Comparison of ENCODE assay signal across 8 cellular contexts in the genomic region with DNA sequence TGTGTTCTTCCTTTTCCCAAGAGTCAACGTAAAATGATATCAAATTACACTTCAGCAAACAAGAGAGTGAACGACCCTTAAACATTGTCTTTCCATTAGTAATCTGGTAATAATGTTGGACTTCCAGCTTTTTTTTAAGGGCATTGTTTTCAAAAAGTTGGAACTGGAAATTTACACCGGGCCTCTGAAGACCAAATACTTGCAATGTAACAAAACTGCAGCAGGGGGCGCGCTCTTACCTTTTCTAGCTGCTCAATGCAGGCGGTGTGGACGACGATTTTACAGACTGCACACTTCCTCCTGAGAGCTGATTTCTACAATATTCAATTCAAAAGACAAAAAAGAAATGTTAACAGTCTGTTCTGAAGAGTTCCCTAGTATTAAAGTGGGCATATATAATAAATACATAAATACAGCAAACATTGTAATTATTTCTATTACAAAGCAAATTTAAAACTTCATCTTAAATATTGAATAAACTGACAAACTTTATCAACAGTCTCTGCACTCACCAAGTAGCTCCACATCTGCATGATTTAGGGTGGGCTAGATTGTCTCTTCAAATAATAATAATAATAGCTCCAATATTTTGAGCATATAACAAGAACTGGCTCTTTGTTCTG.
DNase-seq lines count a peak whose midpoint lies in the region; ATAC-seq and TF ChIP-seq lines count a peak whose summit lies in the region.

No MANE protein-coding gene starts in this region.

- no peaks in the 10 kb centered on the region for H3K9me3 ChIP-seq in PC-3 (ENCODE audit: low read length)
- H3K9me3 ChIP-seq in neuronal stem cell (replicated peaks in 1 of 2; ENCODE audit: control insufficient read depth in 2 of 2, insufficient read depth in 1 of 2, low read depth in 1 of 2, low read length in 2 of 2) = no peaks in the 10 kb centered on the region
- no peaks in the 10 kb centered on the region for H3K9me3 ChIP-seq in transverse colon

- no peak for TF ChIP-seq POLR2A in transverse colon (IDR thresholded peaks at IDR 0.05)

- no peaks in the 10 kb centered on the region for H3K36me3 Mint-ChIP-seq in activated T-helper 1 cell treated with anti-CD3 and anti-CD28 coated beads, Interleukin-12 subunit alpha, Interleukin-12 subunit beta, Interleukin-2, Interleukin-4 antibody, amounts not matched to agents 30 ng/mL and 10 ng/mL and 1 ng/mL, durations not matched to agents 14 hours and 24 hours and 36 hours (ENCODE audit: low read depth)

- no peaks in the 10 kb centered on the region for H3K4me1 ChIP-seq in KMS-11 (ENCODE audit: low read depth, poor library complexity, severe bottlenecking)
- peaks cover 13% of the 10 kb centered on the region; the same call in 1 of the 2 replicates for H3K4me1 ChIP-seq in PC-3 (ENCODE audit: insufficient read depth, low read length)
- H3K4me1 ChIP-seq in neuronal stem cell (ENCODE audit: control insufficient read depth in 2 of 2, insufficient read depth in 1 of 2, low read depth in 1 of 2, low read length in 2 of 2) = peaks cover 10 to 23% of the 10 kb centered on the region in 2 donors
- peaks cover 0 to 5% (median 0%) of the 10 kb centered on the region in 4 donors for H3K4me1 ChIP-seq in transverse colon

- H2BK12ac ChIP-seq in neuronal stem cell (ENCODE audit: low read length) = no peak overlapping the region

- no peaks in the 10 kb centered on the region for H3K79me1 ChIP-seq in neuronal stem cell (ENCODE audit: low read depth, low read length)

- no peak overlapping the region for H3K27ac Mint-ChIP-seq in activated T-helper 1 cell treated with anti-CD3 and anti-CD28 coated beads, Interleukin-12 subunit alpha, Interleukin-12 subunit beta, Interleukin-2, Interleukin-4 antibody, amounts not matched to agents 30 ng/mL and 10 ng/mL and 1 ng/mL, durations not matched to agents 14 hours and 24 hours and 36 hours

- intact Hi-C loops in PC-3 (cut with micrococcal nuclease) (loop anchor here (1.0 to 5.0 kb wide), 3 partner anchors 226 to 352 kb away; no protein-coding TSS in a partner anchor), transverse colon (cut with DNase I; ENCODE audit: low total_unique reads) (no loop called here)
- intact Hi-C loops in activated T-helper 1 cell treated with anti-CD3 and anti-CD28 coated beads, Interleukin-12 subunit alpha, Interleukin-12 subunit beta, Interleukin-2, Interleukin-4 antibody, amounts not matched to agents 30 ng/mL and 10 ng/mL and 1 ng/mL, durations not matched to agents 14 hours and 24 hours and 36 hours (cut with micrococcal nuclease) = loop anchor here (1.0 to 10.0 kb wide), 3 partner anchors 243 to 1078 kb away; no protein-coding TSS in a partner anchor

- peaks cover 2% of the 10 kb centered on the region for H3K27me3 Mint-ChIP-seq in activated T-helper 1 cell treated with anti-CD3 and anti-CD28 coated beads, Interleukin-12 subunit alpha, Interleukin-12 subunit beta, Interleukin-2, Interleukin-4 antibody, amounts not matched to agents 30 ng/mL and 10 ng/mL and 1 ng/mL, durations not matched to agents 14 hours and 24 hours and 36 hours (ENCODE audit: insufficient read depth)

- in situ Hi-C loops in transverse colon (cut with MboI; ENCODE audit: low pct_ligation_motif_present in 1 of 4, low pct_unique_long_range_greater_than_20kb in 1 of 4, low sequenced_read_pairs in 3 of 4) = loop anchor here (10.0 to 25.0 kb wide), 4 partner anchors 206 to 358 kb away; partner anchors contain the start of gene CREB3L2 (in 2 of the 4)

- no peak overlapping the region for H3K18ac ChIP-seq in neuronal stem cell (ENCODE audit: low read length)

- peak; percentile 33 for DNase-seq in DMS 273 treated with DMSO at 0.1 percent for 48 hours (lab: John Stamatoyannopoulos, UW)
- peak; percentile 81 for DNase-seq in PC-3
- DNase-seq in activated T-helper 1 cell treated with anti-CD3 and anti-CD28 coated beads, Interleukin-12 subunit alpha, Interleukin-12 subunit beta, Interleukin-2, Interleukin-4 antibody, amounts not matched to agents 30 ng/mL and 10 ng/mL and 1 ng/mL, durations not matched to agents 14 hours and 24 hours and 36 hours (ENCODE audit: low spot score) = peak; percentile 35
- DNase-seq in fibroblast of villous mesenchyme (ENCODE audit: low read depth) = peak; percentile 77
- DNase-seq in neuronal stem cell (ENCODE audit: low spot score) = peak; percentile 70
- DNase-seq in transverse colon = peak; percentile 79

- H2AK5ac ChIP-seq in neuronal stem cell (ENCODE audit: low read depth, low read length) = no peak overlapping the region

- H3K9me2 ChIP-seq in PC-3 (replicated peaks; ENCODE audit: low read length) = 0 out of 2 replicates have a peak, but pooled peaks cover 3% of the 10 kb centered on the region

- H3F3A ChIP-seq in PC-3 (ENCODE audit: low read length, unreplicated experiment) = no peaks in the 10 kb centered on the region

- H3K79me2 ChIP-seq in KMS-11 (ENCODE audit: insufficient read depth, low read depth) (no peaks in the 10 kb centered on the region), PC-3 (ENCODE audit: low read length) (no peaks in the 10 kb centered on the region)

- no peak overlapping the region for H2BK120ac ChIP-seq in neuronal stem cell (ENCODE audit: low read depth, low read length)

- no peak overlapping the region for H3K23ac ChIP-seq in neuronal stem cell (ENCODE audit: low read depth, low read length, poor library complexity)

- H3K9me3 Mint-ChIP-seq in activated T-helper 1 cell treated with anti-CD3 and anti-CD28 coated beads, Interleukin-12 subunit alpha, Interleukin-12 subunit beta, Interleukin-2, Interleukin-4 antibody, amounts not matched to agents 30 ng/mL and 10 ng/mL and 1 ng/mL, durations not matched to agents 14 hours and 24 hours and 36 hours = no peaks in the 10 kb centered on the region

- POLR2A ChIA-PET in PC-3 (lab: Charles Lee; ENCODE audit: unreplicated experiment) = no interaction called here

- WGBS in neuronal stem cell (ENCODE audit: extremely low coverage in 2 of 2, insufficient read length in 2 of 2, insufficient replicate concordance in 1 of 2), 2 donors = no CpG with 5 or more reads among the region's 8 CpGs
- WGBS in transverse colon (ENCODE audit: low coverage in 1 of 2), 2 donors = 8 to 11% methylated on average over 7 to 8 of the region's 8 CpGs

- H2AFZ ChIP-seq in KMS-11 (ENCODE audit: low read depth) (peak overlapping the region; percentile 9; the same call in 1 of the 2 replicates), PC-3 (ENCODE audit: low read length) (no peak overlapping the region), neuronal stem cell (ENCODE audit: low read length) (peak overlapping the region; percentile 73)

- H3K4me3 Mint-ChIP-seq in activated T-helper 1 cell treated with anti-CD3 and anti-CD28 coated beads, Interleukin-12 subunit alpha, Interleukin-12 subunit beta, Interleukin-2, Interleukin-4 antibody, amounts not matched to agents 30 ng/mL and 10 ng/mL and 1 ng/mL, durations not matched to agents 14 hours and 24 hours and 36 hours = no peak overlapping the region

- no peak overlapping the region for H4K91ac ChIP-seq in neuronal stem cell (ENCODE audit: low read depth, low read length, poor library complexity)

- H4K20me1 ChIP-seq in KMS-11 (ENCODE audit: insufficient read depth) (no peaks in the 10 kb centered on the region), PC-3 (ENCODE audit: low read length) (no peaks in the 10 kb centered on the region)

- no peak overlapping the region for H2BK15ac ChIP-seq in neuronal stem cell (ENCODE audit: low read length)

- no peak overlapping the region for H4K8ac ChIP-seq in neuronal stem cell (ENCODE audit: low read depth, low read length)

- peak; percentile 98 for TF ChIP-seq CTCF in KMS-11 (conservative IDR thresholded peaks at IDR 0.05; ENCODE audit: low read depth, low read length)
- TF ChIP-seq CTCF in PC-3 (conservative IDR thresholded peaks at IDR 0.05; ENCODE audit: low read depth, low read length) = peak; percentile 85
- TF ChIP-seq CTCF in fibroblast of villous mesenchyme (IDR thresholded peaks at IDR 0.05; ENCODE audit: insufficient read depth, low read depth, low read length) = peak; percentile 85
- peak; percentile 60 to 81 (median 77) for TF ChIP-seq CTCF in transverse colon (IDR thresholded peaks at IDR 0.05)

- H3K4me2 ChIP-seq in KMS-11 (no peak overlapping the region), PC-3 (ENCODE audit: low read length) (no peak overlapping the region), neuronal stem cell (ENCODE audit: insufficient read depth, low read length, poor library complexity, severe bottlenecking) (no peak overlapping the region)

- no peak overlapping the region for H3K27ac ChIP-seq in KMS-11
- no peak overlapping the region for H3K27ac ChIP-seq in PC-3 (ENCODE audit: low read length)
- no peak overlapping the region for H3K27ac ChIP-seq in neuronal stem cell (replicated peaks; ENCODE audit: low read length)
- no peak overlapping the region for H3K27ac ChIP-seq in transverse colon

- H3K27me3 ChIP-seq in KMS-11 (ENCODE audit: insufficient read depth, low read depth) (no peaks in the 10 kb centered on the region), PC-3 (ENCODE audit: low read length) (0 out of 2 replicates have a peak, but pooled peaks cover 5% of the 10 kb centered on the region), neuronal stem cell (ENCODE audit: control insufficient read depth in 3 of 3, insufficient read depth in 3 of 3, low read depth in 1 of 3, low read length in 3 of 3) (no peaks in the 10 kb centered on the region), transverse colon (peaks cover 7% of the 10 kb centered on the region)

- H3K4me3 ChIP-seq in KMS-11 (IDR thresholded peaks at IDR 0.05; ENCODE audit: insufficient read depth, low read depth, low read length) (no peak overlapping the region), PC-3 (ENCODE audit: low read length) (no peak overlapping the region), fibroblast of villous mesenchyme (ENCODE audit: low read depth, low read length) (no peak overlapping the region), neuronal stem cell (ENCODE audit: low read length in 2 of 2) (no peak overlapping the region), transverse colon (no peak overlapping the region)

- no peak overlapping the region for H2BK5ac ChIP-seq in neuronal stem cell (ENCODE audit: low read length)

- no peak overlapping the region for H3K9ac ChIP-seq in KMS-11
- H3K9ac ChIP-seq in PC-3 (ENCODE audit: low read length) = no peak overlapping the region
- no peak overlapping the region for H3K9ac ChIP-seq in neuronal stem cell (ENCODE audit: low read depth, low read length, poor library complexity)

- no peak overlapping the region for H3K4ac ChIP-seq in neuronal stem cell (ENCODE audit: low read length)

- H3K14ac ChIP-seq in neuronal stem cell (ENCODE audit: low read length) = no peak overlapping the region

- BruUV-seq in PC-3 (replicated peaks; lab: Mats Ljungman, UMichigan) = no TSS peak

- H3K36me3 ChIP-seq in KMS-11 (ENCODE audit: insufficient read depth) (no peaks in the 10 kb centered on the region), PC-3 (ENCODE audit: low read depth, low read length) (no peaks in the 10 kb centered on the region), neuronal stem cell (replicated peaks in 1 of 2; ENCODE audit: control insufficient read depth in 2 of 2, insufficient read depth in 2 of 2, low read length in 2 of 2) (no peaks in the 10 kb centered on the region), transverse colon (no peaks in the 10 kb centered on the region)

- CTCF ChIA-PET in PC-3 (lab: Charles Lee) = interaction anchor here (0.7 kb wide), 2 partner anchors 248 to 265 kb away, joined by 3 read pairs; no protein-coding TSS in a partner anchor

- ATAC-seq in GM21619 (IDR thresholded peaks at IDR 0.05; ENCODE audit: unreplicated experiment) (peak; percentile 78), PC-3 (peak; percentile 86)

- H3K4me1 Mint-ChIP-seq in activated T-helper 1 cell treated with anti-CD3 and anti-CD28 coated beads, Interleukin-12 subunit alpha, Interleukin-12 subunit beta, Interleukin-2, Interleukin-4 antibody, amounts not matched to agents 30 ng/mL and 10 ng/mL and 1 ng/mL, durations not matched to agents 14 hours and 24 hours and 36 hours (ENCODE audit: low read depth) = no peaks in the 10 kb centered on the region

- no peak for TF ChIP-seq EP300 in transverse colon (IDR thresholded peaks at IDR 0.05; ENCODE audit: low read depth)
